8 cellular contexts compared by ENCODE assay signal in the genomic region with DNA sequence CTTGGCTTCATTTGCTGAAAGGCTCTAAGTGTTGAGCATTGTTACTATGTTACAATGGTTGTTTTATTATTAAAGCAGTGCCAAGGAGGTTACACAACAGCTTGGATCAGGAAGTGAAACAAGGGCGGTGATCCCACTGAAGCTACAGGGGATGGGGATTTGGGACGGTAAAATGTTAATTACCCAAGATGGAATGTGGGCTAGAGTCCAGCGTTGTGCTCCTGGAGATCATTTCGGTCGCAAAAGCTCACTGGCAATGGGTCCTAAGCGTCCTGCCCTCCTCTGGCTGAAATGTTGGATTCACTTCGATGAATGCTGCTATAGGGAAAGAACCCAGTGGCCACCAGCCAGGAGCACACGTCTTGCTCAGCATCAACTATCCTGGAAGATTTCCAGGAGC. TPM values are rescaled to one million over a fixed set of nuclear protein-coding genes. Genes with fewer than 3 reads are reported as not detected.
DNase-seq lines count a peak whose midpoint lies in the region; ATAC-seq and TF ChIP-seq lines count a peak whose summit lies in the region.

No MANE protein-coding gene starts in this region.

- H3K4me1 ChIP-seq in GM23338 (ENCODE audit: insufficient read depth) (no peaks in the 10 kb centered on the region), RWPE2 (ENCODE audit: insufficient read depth, poor library complexity, severe bottlenecking) (peaks cover 19% of the 10 kb centered on the region), skeletal muscle satellite cell (ENCODE audit: control insufficient read depth, insufficient read depth, low read length) (peaks cover 13% of the 10 kb centered on the region)

- H3K27me3 Mint-ChIP-seq in GM23338 (ENCODE audit: insufficient read depth, low read depth, poor library complexity): peaks cover 10% of the 10 kb centered on the region

- H3K4me1 Mint-ChIP-seq in GM23338: peaks cover 11% of the 10 kb centered on the region

- no peak overlapping the region for H3K27ac ChIP-seq in GM23338 (ENCODE audit: low read depth)
- peak overlapping the region; percentile 17 for H3K27ac ChIP-seq in RWPE2 (ENCODE audit: poor library complexity, severe bottlenecking)

- peaks cover 13% of the 10 kb centered on the region for H4K20me1 ChIP-seq in GM23338 (replicated peaks; ENCODE audit: insufficient read depth)

- peaks cover 6% of the 10 kb centered on the region; the same call in 1 of the 2 replicates for H3K27me3 ChIP-seq in GM23338 (ENCODE audit: insufficient read depth)
- no peaks in the 10 kb centered on the region for H3K27me3 ChIP-seq in RWPE2 (ENCODE audit: insufficient read depth, poor library complexity, severe bottlenecking)
- H3K27me3 ChIP-seq in skeletal muscle satellite cell (ENCODE audit: control insufficient read depth, insufficient read depth, low read length): peaks cover 30% of the 10 kb centered on the region

- H3K27ac Mint-ChIP-seq in GM23338: peak overlapping the region; percentile 100; the same call in 1 of the 2 replicates

- no peak overlapping the region for H3K9ac ChIP-seq in skeletal muscle satellite cell (ENCODE audit: low read depth, low read length)

- peaks cover 27% of the 10 kb centered on the region for H3K79me2 ChIP-seq in GM23338 (replicated peaks; ENCODE audit: insufficient read depth)

- H3K9me3 Mint-ChIP-seq in GM23338: no peaks in the 10 kb centered on the region

- H3F3A ChIP-seq in GM23338 (replicated peaks; ENCODE audit: low read depth): no peaks in the 10 kb centered on the region

- H3K9me3 ChIP-seq in RWPE2 (ENCODE audit: severe bottlenecking) (no peaks in the 10 kb centered on the region), skeletal muscle satellite cell (replicated peaks; ENCODE audit: low read length) (no peaks in the 10 kb centered on the region)

- H3K4me3 Mint-ChIP-seq in GM23338: peak overlapping the region; percentile 98

- H3K4me2 ChIP-seq in GM23338: peak overlapping the region; percentile 70; the same call in 1 of the 2 replicates
- peak overlapping the region; percentile 88 for H3K4me2 ChIP-seq in skeletal muscle satellite cell (ENCODE audit: low read length)

- TF ChIP-seq CTCF in GM23338 (conservative IDR thresholded peaks at IDR 0.05; ENCODE audit: low read depth in 2 of 2) (no peak), RWPE2 (IDR thresholded peaks at IDR 0.05; ENCODE audit: poor library complexity, severe bottlenecking) (no peak)

- ATAC-seq in GM23338 (no peak), RWPE2 (ENCODE audit: low read depth) (no peak), HG03439 (IDR thresholded peaks at IDR 0.05; ENCODE audit: unreplicated experiment) (no peak), GM19324 (IDR thresholded peaks at IDR 0.05; ENCODE audit: low FRiP score, unreplicated experiment) (no peak)

- no peak for DNase-seq in GM23338 (ENCODE audit: low spot score)
- DNase-seq in RWPE2 (ENCODE audit: low spot score): no peak
- peak; percentile 67 for DNase-seq in fibroblast of the conjunctiva (ENCODE audit: low read depth)
- no peak for DNase-seq in RKO (ENCODE audit: low spot score)
- DNase-seq in activated CD8-positive, alpha-beta memory T cell treated with anti-CD3 and anti-CD28 coated beads for 24 hours: no peak

- no peaks in the 10 kb centered on the region for H3K36me3 Mint-ChIP-seq in GM23338 (ENCODE audit: low read depth)

- no peak overlapping the region for H3K4me3 ChIP-seq in GM23338
- H3K4me3 ChIP-seq in RWPE2 (ENCODE audit: severe bottlenecking): no peak overlapping the region
- H3K4me3 ChIP-seq in skeletal muscle satellite cell (ENCODE audit: low read length): peak overlapping the region; percentile 87

- H3K36me3 ChIP-seq in GM23338 (ENCODE audit: insufficient read depth) (no peaks in the 10 kb centered on the region), RWPE2 (ENCODE audit: low read depth) (no peaks in the 10 kb centered on the region), skeletal muscle satellite cell (ENCODE audit: insufficient read depth, low read length) (no peaks in the 10 kb centered on the region)

- no peaks in the 10 kb centered on the region for H3K9me2 ChIP-seq in GM23338 (ENCODE audit: insufficient read depth)

- no peak overlapping the region for H2AFZ ChIP-seq in GM23338

TF ChIP-seq in GM23338, 12 proteins besides CTCF, POLR2A, EP300 and RAD21:
- TF ChIP-seq, protein P1, sequence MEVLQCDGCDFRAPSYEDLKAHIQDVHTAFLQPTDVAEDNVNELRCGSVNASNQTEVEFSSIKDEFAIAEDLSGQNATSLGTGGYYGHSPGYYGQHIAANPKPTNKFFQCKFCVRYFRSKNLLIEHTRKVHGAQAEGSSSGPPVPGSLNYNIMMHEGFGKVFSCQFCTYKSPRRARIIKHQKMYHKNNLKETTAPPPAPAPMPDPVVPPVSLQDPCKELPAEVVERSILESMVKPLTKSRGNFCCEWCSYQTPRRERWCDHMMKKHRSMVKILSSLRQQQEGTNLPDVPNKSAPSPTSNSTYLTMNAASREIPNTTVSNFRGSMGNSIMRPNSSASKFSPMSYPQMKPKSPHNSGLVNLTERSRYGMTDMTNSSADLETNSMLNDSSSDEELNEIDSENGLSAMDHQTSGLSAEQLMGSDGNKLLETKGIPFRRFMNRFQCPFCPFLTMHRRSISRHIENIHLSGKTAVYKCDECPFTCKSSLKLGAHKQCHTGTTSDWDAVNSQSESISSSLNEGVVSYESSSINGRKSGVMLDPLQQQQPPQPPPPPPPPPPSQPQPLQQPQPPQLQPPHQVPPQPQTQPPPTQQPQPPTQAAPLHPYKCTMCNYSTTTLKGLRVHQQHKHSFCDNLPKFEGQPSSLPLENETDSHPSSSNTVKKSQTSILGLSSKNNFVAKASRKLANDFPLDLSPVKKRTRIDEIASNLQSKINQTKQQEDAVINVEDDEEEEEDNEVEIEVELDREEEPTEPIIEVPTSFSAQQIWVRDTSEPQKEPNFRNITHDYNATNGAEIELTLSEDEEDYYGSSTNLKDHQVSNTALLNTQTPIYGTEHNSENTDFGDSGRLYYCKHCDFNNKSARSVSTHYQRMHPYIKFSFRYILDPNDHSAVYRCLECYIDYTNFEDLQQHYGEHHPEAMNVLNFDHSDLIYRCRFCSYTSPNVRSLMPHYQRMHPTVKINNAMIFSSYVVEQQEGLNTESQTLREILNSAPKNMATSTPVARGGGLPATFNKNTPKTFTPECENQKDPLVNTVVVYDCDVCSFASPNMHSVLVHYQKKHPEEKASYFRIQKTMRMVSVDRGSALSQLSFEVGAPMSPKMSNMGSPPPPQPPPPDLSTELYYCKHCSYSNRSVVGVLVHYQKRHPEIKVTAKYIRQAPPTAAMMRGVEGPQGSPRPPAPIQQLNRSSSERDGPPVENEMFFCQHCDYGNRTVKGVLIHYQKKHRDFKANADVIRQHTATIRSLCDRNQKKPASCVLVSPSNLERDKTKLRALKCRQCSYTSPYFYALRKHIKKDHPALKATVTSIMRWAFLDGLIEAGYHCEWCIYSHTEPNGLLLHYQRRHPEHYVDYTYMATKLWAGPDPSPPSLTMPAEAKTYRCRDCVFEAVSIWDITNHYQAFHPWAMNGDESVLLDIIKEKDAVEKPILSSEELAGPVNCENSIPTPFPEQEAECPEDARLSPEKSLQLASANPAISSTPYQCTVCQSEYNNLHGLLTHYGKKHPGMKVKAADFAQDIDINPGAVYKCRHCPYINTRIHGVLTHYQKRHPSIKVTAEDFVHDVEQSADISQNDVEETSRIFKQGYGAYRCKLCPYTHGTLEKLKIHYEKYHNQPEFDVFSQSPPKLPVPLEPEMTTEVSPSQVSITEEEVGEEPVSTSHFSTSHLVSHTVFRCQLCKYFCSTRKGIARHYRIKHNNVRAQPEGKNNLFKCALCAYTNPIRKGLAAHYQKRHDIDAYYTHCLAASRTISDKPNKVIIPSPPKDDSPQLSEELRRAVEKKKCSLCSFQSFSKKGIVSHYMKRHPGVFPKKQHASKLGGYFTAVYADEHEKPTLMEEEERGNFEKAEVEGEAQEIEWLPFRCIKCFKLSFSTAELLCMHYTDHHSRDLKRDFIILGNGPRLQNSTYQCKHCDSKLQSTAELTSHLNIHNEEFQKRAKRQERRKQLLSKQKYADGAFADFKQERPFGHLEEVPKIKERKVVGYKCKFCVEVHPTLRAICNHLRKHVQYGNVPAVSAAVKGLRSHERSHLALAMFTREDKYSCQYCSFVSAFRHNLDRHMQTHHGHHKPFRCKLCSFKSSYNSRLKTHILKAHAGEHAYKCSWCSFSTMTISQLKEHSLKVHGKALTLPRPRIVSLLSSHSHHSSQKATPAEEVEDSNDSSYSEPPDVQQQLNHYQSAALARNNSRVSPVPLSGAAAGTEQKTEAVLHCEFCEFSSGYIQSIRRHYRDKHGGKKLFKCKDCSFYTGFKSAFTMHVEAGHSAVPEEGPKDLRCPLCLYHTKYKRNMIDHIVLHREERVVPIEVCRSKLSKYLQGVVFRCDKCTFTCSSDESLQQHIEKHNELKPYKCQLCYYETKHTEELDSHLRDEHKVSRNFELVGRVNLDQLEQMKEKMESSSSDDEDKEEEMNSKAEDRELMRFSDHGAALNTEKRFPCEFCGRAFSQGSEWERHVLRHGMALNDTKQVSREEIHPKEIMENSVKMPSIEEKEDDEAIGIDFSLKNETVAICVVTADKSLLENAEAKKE (CRISPR knock-in tag; IDR thresholded peaks at IDR 0.05): no peak
- TF ChIP-seq POLR2AphosphoS5 (IDR thresholded peaks at IDR 0.05; ENCODE audit: low read depth) (no peak), ZNF114 (CRISPR knock-in tag; IDR thresholded peaks at IDR 0.05) (no peak), ZNF331 (CRISPR knock-in tag; IDR thresholded peaks at IDR 0.05; ENCODE audit: low read depth) (no peak), JUNB (IDR thresholded peaks at IDR 0.05; ENCODE audit: unreplicated experiment) (no peak), EZH2phosphoT487 (IDR thresholded peaks at IDR 0.05; ENCODE audit: unreplicated experiment) (no peak), NANOG (IDR thresholded peaks at IDR 0.05; ENCODE audit: borderline replicate concordance) (no peak), EZH2 (IDR thresholded peaks at IDR 0.05; ENCODE audit: low read depth, unreplicated experiment) (no peak)

RNA-seq across cellular contexts. Expression of a gene that starts 48.3 kb away (rescaled TPM):
- 13.5 and 15.9 TPM in 2 replicates for total RNA-seq in GM23338 (2014; rRNA removed; shearing (Covaris generic))
- 3.5 and 3.7 TPM in 2 replicates for polyA plus RNA-seq in GM23338 (2016; fragmentation: Nextera tagmentation; extraction: Ambion mirVana)
- total RNA-seq in skeletal muscle satellite cell (2012; rRNA removed): not detected in 2 replicates
